Comparison of ENCODE assay signal across 6 cellular contexts in the genomic region with DNA sequence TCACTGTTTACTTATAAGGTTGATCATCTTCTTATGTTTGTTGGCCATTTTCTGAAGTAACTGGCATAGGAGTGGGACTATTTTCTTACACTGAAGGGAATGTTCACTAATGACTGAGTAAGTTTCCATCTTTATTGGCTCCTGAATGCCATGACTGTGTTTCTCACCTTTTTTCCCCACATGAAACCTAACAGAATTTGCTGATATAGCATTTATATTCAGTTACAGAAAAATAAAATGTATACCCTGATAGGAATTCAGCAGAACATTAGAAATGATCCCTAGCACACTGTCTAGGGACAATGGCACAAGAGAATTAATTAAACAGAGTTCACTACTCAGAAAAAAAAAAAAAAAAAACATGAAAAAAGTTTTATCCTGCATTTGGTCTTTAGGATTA.
"Had no signal": no experiment of that assay in that cellular context is flagged by ENCODE, and none has a peak within 500 bp of the region (broad histone marks: within the 10 kb centered on the region; RNA-seq: fewer than 3 reads in every experiment).

No MANE protein-coding gene starts in this region.

- FAIRE-seq: HTR-8/SVneo, K562 had no signal

- H3K4me3 Mint-ChIP-seq: GM23338, H9 had no signal

- H3K9me3 Mint-ChIP-seq: GM23338, H9 had no signal

- H2AFZ ChIP-seq: GM23338 had no signal

- DNase-seq: H9, HCEC 1CT, KG1 had no signal

- ATAC-seq: GM23338, K562 had no signal

- H3K27ac Mint-ChIP-seq: H9 had no signal

- H3K4me2 ChIP-seq: GM23338 had no signal

- H3K4me3 ChIP-seq: GM23338, K562 had no signal
